ENCODE assay signal across 27 cellular contexts in the genomic region with DNA sequence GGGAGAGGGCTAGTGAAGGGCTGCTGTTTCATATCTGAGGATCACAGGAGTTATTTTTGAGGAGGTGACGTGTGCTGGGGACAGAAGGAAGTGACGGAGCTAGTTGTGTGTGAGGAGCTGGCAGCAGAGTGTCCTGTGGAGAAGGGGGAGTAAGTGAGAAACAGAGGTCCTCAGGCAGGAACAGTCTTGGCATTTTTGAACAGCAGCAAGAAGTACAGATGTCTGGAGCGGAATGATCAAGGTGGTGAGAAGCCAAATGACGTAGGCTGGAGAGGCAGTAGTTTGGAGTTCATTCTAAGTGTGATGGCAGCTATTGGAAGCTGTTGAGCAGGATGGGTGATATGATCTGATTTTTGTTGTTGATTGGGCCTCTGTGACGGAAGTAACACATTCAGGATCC. TPM values are rescaled to one million over a fixed set of nuclear protein-coding genes. Genes with fewer than 3 reads are reported as not detected.
DNase-seq lines count a peak whose midpoint lies in the region; ATAC-seq and TF ChIP-seq lines count a peak whose summit lies in the region.
"Had no signal": no experiment of that assay in that cellular context is flagged by ENCODE, and none has a peak within 500 bp of the region (broad histone marks: within the 10 kb centered on the region; RNA-seq: fewer than 3 reads in every experiment).

No MANE protein-coding gene starts in this region.

- no peak overlapping the region for H3K4me3 Mint-ChIP-seq in nephron
- H3K4me3 Mint-ChIP-seq: dendritic cell treated with granulocyte-macrophage colony-stimulating factor and Interleukin-4, amounts not matched to agents 40 ng/mL and 50 ng/mL, for 4 days; endodermal cell; stimulated activated effector memory CD8-positive, alpha-beta T cell treated with anti-CD3 and anti-CD28 coated beads, Interleukin-12 subunit alpha, Interleukin-12 subunit beta, amount 100 ng/mL, for 72 hours had no signal

- peaks cover 4% of the 10 kb centered on the region for H3K27me3 Mint-ChIP-seq in nephron (ENCODE audit: low read depth)

- H3K9me3 ChIP-seq in cardiac muscle cell (ENCODE audit: low read depth), result no peaks in the 10 kb centered on the region
- H3K9me3 ChIP-seq: HAP-1, SJCRH30, transverse colon had no signal

- H3K27me3 ChIP-seq in cardiac muscle cell, result no peaks in the 10 kb centered on the region
- H3K27me3 ChIP-seq: SJCRH30, transverse colon had no signal

- TF ChIP-seq CTCF in cardiac muscle cell (IDR thresholded peaks at IDR 0.05; ENCODE audit: low read depth, low read length) (no peak), nephron (IDR thresholded peaks at IDR 0.05; ENCODE audit: unreplicated experiment in 3 of 3) (no peak)

- peaks cover 18% of the 10 kb centered on the region for H3K36me3 Mint-ChIP-seq in nephron (ENCODE audit: low read depth)
- H3K36me3 Mint-ChIP-seq: stimulated activated effector memory CD8-positive, alpha-beta T cell treated with anti-CD3 and anti-CD28 coated beads, Interleukin-12 subunit alpha, Interleukin-12 subunit beta, amount 100 ng/mL, for 72 hours had no signal

- peaks cover 44% of the 10 kb centered on the region for H3K4me1 Mint-ChIP-seq in nephron
- H3K4me1 Mint-ChIP-seq: stimulated activated effector memory CD8-positive, alpha-beta T cell treated with anti-CD3 and anti-CD28 coated beads, Interleukin-12 subunit alpha, Interleukin-12 subunit beta, amount 100 ng/mL, for 72 hours had no signal

- ATAC-seq in Right ventricle myocardium inferior, result peak; percentile 93
- no peak for ATAC-seq in HG03432 (IDR thresholded peaks at IDR 0.05; ENCODE audit: unreplicated experiment)
- ATAC-seq: activated CD4-positive, CD25-positive, alpha-beta regulatory T cell treated with anti-CD3 and anti-CD28 coated beads, Interleukin-2, amount 50 U/mL, for 24 hours; esophagus mucosa; stimulated activated effector memory CD8-positive, alpha-beta T cell treated with anti-CD3 and anti-CD28 coated beads, Interleukin-12 subunit alpha, Interleukin-12 subunit beta, amount 100 ng/mL, for 72 hours had no signal

- no peak overlapping the region for H3K4me3 ChIP-seq in cardiac muscle cell
- H3K4me3 ChIP-seq: HAP-1, lung, SJCRH30, transverse colon had no signal

- intact Hi-C loops in Right ventricle myocardium inferior (cut with DNase I) (no loop called here), cardiac septum (cut with DNase I) (loop anchor here (5.0 kb wide), 1 partner anchor 50 kb away; a partner anchor contains a TSS)

- H3K4me1 ChIP-seq in cardiac muscle cell (ENCODE audit: low read depth), result peaks cover 53% of the 10 kb centered on the region
- H3K4me1 ChIP-seq: transverse colon had no signal

- no peaks in the 10 kb centered on the region for H3K9me3 Mint-ChIP-seq in nephron
- H3K9me3 Mint-ChIP-seq: dendritic cell treated with granulocyte-macrophage colony-stimulating factor and Interleukin-4, amounts not matched to agents 40 ng/mL and 50 ng/mL, for 4 days; endodermal cell; stimulated activated effector memory CD8-positive, alpha-beta T cell treated with anti-CD3 and anti-CD28 coated beads, Interleukin-12 subunit alpha, Interleukin-12 subunit beta, amount 100 ng/mL, for 72 hours had no signal

- peak overlapping the region in 2 of 3 experiments; percentile 33 to 38 for H3K27ac Mint-ChIP-seq in nephron
- H3K27ac Mint-ChIP-seq: dendritic cell treated with granulocyte-macrophage colony-stimulating factor and Interleukin-4, amounts not matched to agents 40 ng/mL and 50 ng/mL, for 4 days; endodermal cell; stimulated activated effector memory CD8-positive, alpha-beta T cell treated with anti-CD3 and anti-CD28 coated beads, Interleukin-12 subunit alpha, Interleukin-12 subunit beta, amount 100 ng/mL, for 72 hours had no signal

- H3K27ac ChIP-seq in cardiac muscle cell, result peak overlapping the region; percentile 41
- H3K27ac ChIP-seq: 22Rv1, SJCRH30, transverse colon had no signal

- H3K36me3 ChIP-seq in cardiac muscle cell, result no peaks in the 10 kb centered on the region
- H3K36me3 ChIP-seq: HAP-1, transverse colon had no signal

- DNase-seq in Right ventricle myocardium inferior (ENCODE audit: missing footprints), result peak; percentile 56
- DNase-seq in cardiac septum (ENCODE audit: low spot score), result no peak
- DNase-seq in cardiac muscle cell (ENCODE audit: low read depth in 1 of 2, low spot score in 1 of 2), result no peak
- DNase-seq in activated T-cell treated with anti-CD3 and anti-CD28 coated beads, Interleukin-2, amount 50 U/mL, for 48 hours, result no peak
- DNase-seq in kidney glomerular epithelial cell (lab: John Stamatoyannopoulos, UW), result no peak
- DNase-seq in GDM1 (lab: John Stamatoyannopoulos, UW), result no peak
- DNase-seq: activated CD4-positive, alpha-beta T cell treated with anti-CD3 and anti-CD28 coated beads, Interleukin-2, amount 50 U/mL, for 4 hours; activated naive CD4-positive, alpha-beta T cell; C1 segment of cervical spinal cord; DMS79; endodermal cell; GF-D8; NCI-H146; NCI-H226; NCI-H526 treated with DMSO at 0.1 percent for 48 hours; SJCRH30; T1000; transverse colon had no signal

RNA-seq across cellular contexts. Expression of a gene that starts 52.3 kb away (rescaled TPM):
- total RNA-seq in Right ventricle myocardium inferior, result 16.4 TPM
- 28.7 TPM for total RNA-seq in cardiac septum
- 24.0 and 30.8 TPM in 2 replicates for total RNA-seq in cardiac muscle cell
- polyA plus RNA-seq in cardiac muscle cell, result 27.5 and 34.9 TPM in 2 replicates
